ENCODE assay signal across 37 cellular contexts in the genomic region with DNA sequence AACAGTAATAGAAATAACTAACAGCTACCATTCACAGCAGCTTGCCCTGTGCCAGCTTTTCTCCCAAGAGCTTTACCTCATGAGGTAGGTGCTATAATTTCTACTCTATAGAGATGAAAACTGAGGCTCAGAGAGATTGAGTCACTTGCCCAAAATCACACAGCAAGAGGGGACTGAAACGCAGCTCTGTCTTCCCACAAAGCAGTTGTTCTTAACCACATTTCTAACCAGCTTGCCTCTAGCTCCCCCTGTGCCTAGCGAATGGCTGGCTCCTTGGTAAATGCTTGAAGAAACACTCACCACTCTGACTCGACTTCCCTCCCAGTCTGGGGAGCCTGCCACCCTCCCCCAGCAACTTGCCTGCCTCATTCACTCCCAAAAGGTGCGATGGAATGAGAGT. TPM values are rescaled to one million over a fixed set of nuclear protein-coding genes. Genes with fewer than 3 reads are reported as not detected.
"Had no signal": no experiment of that assay in that cellular context is flagged by ENCODE, and none has a peak within 500 bp of the region (broad histone marks: within the 10 kb centered on the region; RNA-seq: fewer than 3 reads in every experiment).

No MANE protein-coding gene starts in this region.

- H3K4me3 Mint-ChIP-seq: activated CD4-positive, alpha-beta T cell treated with anti-CD3 and anti-CD28 coated beads, Interleukin-2, amount 10 ng/mL, durations not matched to agents 7 days and 5 days; activated CD8-positive, alpha-beta memory T cell treated with anti-CD3 and anti-CD28 coated beads, Interleukin-2, amount 10 ng/mL, durations not matched to agents 7 days and 5 days; activated naive CD8-positive, alpha-beta T cell treated with anti-CD3 and anti-CD28 coated beads, Interleukin-2, amount 10 ng/mL, durations not matched to agents 7 days and 5 days; brain had no signal

- H3K4me1 Mint-ChIP-seq: brain had no signal

- H3K4me2 ChIP-seq: KMS-11 had no signal

- H3K36me3 Mint-ChIP-seq: activated CD8-positive, alpha-beta memory T cell treated with anti-CD3 and anti-CD28 coated beads, Interleukin-2, amount 10 ng/mL, durations not matched to agents 7 days and 5 days; activated naive CD8-positive, alpha-beta T cell treated with anti-CD3 and anti-CD28 coated beads, Interleukin-2, amount 10 ng/mL, durations not matched to agents 7 days and 5 days; brain had no signal

- H3K36me3 ChIP-seq: adrenal gland, WERI-Rb-1 had no signal

- H3K4me3 ChIP-seq: adrenal gland had no signal

- ATAC-seq: activated CD8-positive, alpha-beta memory T cell treated with anti-CD3 and anti-CD28 coated beads, Interleukin-2, amount 10 ng/mL, durations not matched to agents 7 days and 5 days had no signal

- H3K27ac ChIP-seq: adrenal gland, KMS-11, WERI-Rb-1 had no signal

- H3K9me3 Mint-ChIP-seq: activated CD4-positive, alpha-beta T cell treated with anti-CD3 and anti-CD28 coated beads, Interleukin-2, amount 10 ng/mL, durations not matched to agents 7 days and 5 days; activated naive CD8-positive, alpha-beta T cell treated with anti-CD3 and anti-CD28 coated beads, Interleukin-2, amount 10 ng/mL, durations not matched to agents 7 days and 5 days had no signal

- H3K9me3 ChIP-seq: adrenal gland had no signal

- H3K27ac Mint-ChIP-seq: activated CD4-positive, alpha-beta T cell treated with anti-CD3 and anti-CD28 coated beads, Interleukin-2, amount 10 ng/mL, durations not matched to agents 7 days and 5 days; activated CD8-positive, alpha-beta memory T cell treated with anti-CD3 and anti-CD28 coated beads, Interleukin-2, amount 10 ng/mL, durations not matched to agents 7 days and 5 days; activated naive CD8-positive, alpha-beta T cell treated with anti-CD3 and anti-CD28 coated beads, Interleukin-2, amount 10 ng/mL, durations not matched to agents 7 days and 5 days; brain had no signal

- H3K4me1 ChIP-seq: adrenal gland had no signal

- DNase-seq: activated CD4-positive, alpha-beta T cell treated with anti-CD3 and anti-CD28 coated beads for 1 hour; activated CD4-positive, alpha-beta T cell treated with anti-CD3 and anti-CD28 coated beads, Interleukin-2, amount 10 ng/mL, durations not matched to agents 7 days and 5 days; activated CD4-positive, alpha-beta T cell treated with anti-CD3 and anti-CD28 coated beads, Interleukin-2, amount 50 U/mL, for 48 hours; activated CD4-positive, CD25-positive, alpha-beta regulatory T cell; activated CD8-positive, alpha-beta memory T cell treated with anti-CD3 and anti-CD28 coated beads for 24 hours; activated CD8-positive, alpha-beta memory T cell treated with anti-CD3 and anti-CD28 coated beads, Interleukin-2, amount 10 ng/mL, durations not matched to agents 7 days and 5 days; activated CD8-positive, alpha-beta memory T cell treated with anti-CD3 and anti-CD28 coated beads, Interleukin-2, amount 50 U/mL, for 48 hours; activated effector memory CD4-positive, alpha-beta T cell treated with anti-CD3 and anti-CD28 coated beads, Interleukin-2, amount 50 U/mL, for 16 hours; activated naive CD4-positive, alpha-beta T cell; activated naive CD4-positive, alpha-beta T cell treated with anti-CD3 and anti-CD28 coated beads, Interleukin-2, amount 50 U/mL, for 16 hours; activated naive CD8-positive, alpha-beta T cell treated with anti-CD3 and anti-CD28 coated beads, Interleukin-2, amount 10 ng/mL, durations not matched to agents 7 days and 5 days; activated T-cell treated with anti-CD3 and anti-CD28 coated beads, Interleukin-2, amount 50 U/mL, for 48 hours; adrenal gland; anterior cingulate cortex; caudate nucleus; cerebellar nuclear complex; MM.1S; MV-4-11; NCI-H1092; NCI-H1417; NCI-H146; NCI-H187; NCI-H2029 treated with DMSO at 0.1 percent for 48 hours; NCI-H2107; NCI-H2171; NCI-H510A; NCI-H526; NCI-H748 treated with DMSO at 0.1 percent for 48 hours; OCI-M1; Right ventricle myocardium superior; T1000; WERI-Rb-1 had no signal

RNA-seq across cellular contexts. Expression of a gene that starts 15.6 kb away (rescaled TPM):
- total RNA-seq: activated CD4-positive, alpha-beta T cell treated with anti-CD3 and anti-CD28 coated beads, Interleukin-2, amount 10 ng/mL, durations not matched to agents 7 days and 5 days; activated CD8-positive, alpha-beta memory T cell treated with anti-CD3 and anti-CD28 coated beads, Interleukin-2, amount 10 ng/mL, durations not matched to agents 7 days and 5 days; activated naive CD8-positive, alpha-beta T cell treated with anti-CD3 and anti-CD28 coated beads, Interleukin-2, amount 10 ng/mL, durations not matched to agents 7 days and 5 days; LHCN-M2; T-helper 1 cell treated with Interleukin-12 subunit alpha and Interleukin-12 subunit beta and Interleukin-4 antibody, amounts not matched to agents 30 ng/mL and 1 ng/mL, for 36 hours; T-helper 2 cell treated with Interferon-gamma antibody and Interleukin-4, amounts not matched to agents 100 ng/mL and 5 ng/mL, for 36 hours had no signal
